2 cellular contexts compared by ENCODE assay signal in the genomic region with DNA sequence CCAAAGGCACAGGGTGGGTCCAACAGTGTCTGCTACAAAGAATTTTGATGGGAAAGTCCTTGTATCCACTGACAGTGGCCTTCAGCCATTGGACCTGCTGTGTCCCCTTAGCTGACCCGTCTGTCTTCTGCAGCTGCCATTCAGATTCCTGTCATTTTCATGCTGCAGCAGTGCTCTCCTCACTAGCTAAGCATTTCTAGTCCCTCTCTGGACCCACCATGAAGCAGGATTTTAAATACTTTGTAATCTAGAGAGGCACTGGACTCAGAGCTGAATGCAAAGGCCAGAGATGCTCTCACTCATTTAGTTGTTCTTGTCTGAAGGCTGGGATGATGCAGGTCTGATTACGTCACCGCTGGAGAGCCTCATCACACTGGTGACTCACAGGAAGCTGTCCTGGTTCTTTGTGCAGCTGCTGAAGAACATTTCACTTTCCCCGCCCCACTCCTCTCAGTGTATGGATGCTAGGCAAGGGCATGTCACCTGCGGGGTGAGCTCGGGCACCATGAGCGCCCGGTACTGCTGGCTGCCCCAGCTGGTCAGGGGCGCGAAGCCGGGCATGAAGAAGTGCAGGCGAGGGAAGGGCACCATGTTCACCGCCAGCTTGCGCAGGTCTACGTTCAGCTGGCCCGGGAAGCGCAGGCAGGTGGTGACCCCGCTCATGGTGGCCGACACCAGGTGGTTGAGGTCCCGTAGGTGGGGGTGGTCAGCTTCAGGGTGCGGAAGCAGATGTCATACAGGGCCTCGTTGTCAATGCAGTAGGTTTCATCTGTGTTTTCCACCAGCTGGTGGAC.
A peak's percentile ranks its signal among the peaks of the same experiment; 100 is the strongest.
TF ChIP-seq lines count a peak whose summit lies in the region.

No MANE protein-coding gene starts in this region.

TF ChIP-seq in HEK293, 187 proteins besides CTCF, POLR2A, EP300 and RAD21 (continues in another document):
- TF ChIP-seq, protein P1, sequence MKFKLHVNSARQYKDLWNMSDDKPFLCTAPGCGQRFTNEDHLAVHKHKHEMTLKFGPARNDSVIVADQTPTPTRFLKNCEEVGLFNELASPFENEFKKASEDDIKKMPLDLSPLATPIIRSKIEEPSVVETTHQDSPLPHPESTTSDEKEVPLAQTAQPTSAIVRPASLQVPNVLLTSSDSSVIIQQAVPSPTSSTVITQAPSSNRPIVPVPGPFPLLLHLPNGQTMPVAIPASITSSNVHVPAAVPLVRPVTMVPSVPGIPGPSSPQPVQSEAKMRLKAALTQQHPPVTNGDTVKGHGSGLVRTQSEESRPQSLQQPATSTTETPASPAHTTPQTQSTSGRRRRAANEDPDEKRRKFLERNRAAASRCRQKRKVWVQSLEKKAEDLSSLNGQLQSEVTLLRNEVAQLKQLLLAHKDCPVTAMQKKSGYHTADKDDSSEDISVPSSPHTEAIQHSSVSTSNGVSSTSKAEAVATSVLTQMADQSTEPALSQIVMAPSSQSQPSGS (tag by site-specific recombination; IDR thresholded peaks at IDR 0.05; ENCODE audit: low read depth): peak; percentile 97
- TF ChIP-seq ZNF184 (tag by site-specific recombination; IDR thresholded peaks at IDR 0.05): peak; percentile 64; the same call in 1 of the 2 replicates
- peak; percentile 71 for TF ChIP-seq ZNF600 (tag by site-specific recombination; IDR thresholded peaks at IDR 0.05)
- no peak for TF ChIP-seq ZNF785 (tag by site-specific recombination; IDR thresholded peaks at IDR 0.05)
- TF ChIP-seq ZEB2 (tag by site-specific recombination; IDR thresholded peaks at IDR 0.05): peak; percentile 77
- TF ChIP-seq SP7 (tag by site-specific recombination; IDR thresholded peaks at IDR 0.05): peak; percentile 75
- 0 out of 2 replicates have a peak, but pooled peaks have one; percentile 21 for TF ChIP-seq ZFP69B (tag by site-specific recombination; IDR thresholded peaks at IDR 0.05)
- TF ChIP-seq, protein P2, sequence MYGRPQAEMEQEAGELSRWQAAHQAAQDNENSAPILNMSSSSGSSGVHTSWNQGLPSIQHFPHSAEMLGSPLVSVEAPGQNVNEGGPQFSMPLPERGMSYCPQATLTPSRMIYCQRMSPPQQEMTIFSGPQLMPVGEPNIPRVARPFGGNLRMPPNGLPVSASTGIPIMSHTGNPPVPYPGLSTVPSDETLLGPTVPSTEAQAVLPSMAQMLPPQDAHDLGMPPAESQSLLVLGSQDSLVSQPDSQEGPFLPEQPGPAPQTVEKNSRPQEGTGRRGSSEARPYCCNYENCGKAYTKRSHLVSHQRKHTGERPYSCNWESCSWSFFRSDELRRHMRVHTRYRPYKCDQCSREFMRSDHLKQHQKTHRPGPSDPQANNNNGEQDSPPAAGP (tag by site-specific recombination; IDR thresholded peaks at IDR 0.05): peak; percentile 85
- TF ChIP-seq, protein P3, sequence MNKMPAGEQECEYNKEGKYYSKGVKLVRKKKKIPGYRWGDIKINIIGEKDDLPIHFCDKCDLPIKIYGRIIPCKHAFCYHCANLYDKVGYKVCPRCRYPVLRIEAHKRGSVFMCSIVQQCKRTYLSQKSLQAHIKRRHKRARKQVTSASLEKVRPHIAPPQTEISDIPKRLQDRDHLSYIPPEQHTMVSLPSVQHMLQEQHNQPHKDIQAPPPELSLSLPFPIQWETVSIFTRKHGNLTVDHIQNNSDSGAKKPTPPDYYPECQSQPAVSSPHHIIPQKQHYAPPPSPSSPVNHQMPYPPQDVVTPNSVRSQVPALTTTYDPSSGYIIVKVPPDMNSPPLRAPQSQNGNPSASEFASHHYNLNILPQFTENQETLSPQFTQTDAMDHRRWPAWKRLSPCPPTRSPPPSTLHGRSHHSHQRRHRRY (tag by site-specific recombination; IDR thresholded peaks at IDR 0.05): no peak
- no peak for TF ChIP-seq ZNF223 (tag by site-specific recombination; IDR thresholded peaks at IDR 0.05)
- peak; percentile 97 for TF ChIP-seq ZBTB21 (tag by site-specific recombination; IDR thresholded peaks at IDR 0.05)
- TF ChIP-seq ZXDB (tag by site-specific recombination; IDR thresholded peaks at IDR 0.05): peak; percentile 32; the same call in 1 of the 2 replicates
- TF ChIP-seq, protein P4, sequence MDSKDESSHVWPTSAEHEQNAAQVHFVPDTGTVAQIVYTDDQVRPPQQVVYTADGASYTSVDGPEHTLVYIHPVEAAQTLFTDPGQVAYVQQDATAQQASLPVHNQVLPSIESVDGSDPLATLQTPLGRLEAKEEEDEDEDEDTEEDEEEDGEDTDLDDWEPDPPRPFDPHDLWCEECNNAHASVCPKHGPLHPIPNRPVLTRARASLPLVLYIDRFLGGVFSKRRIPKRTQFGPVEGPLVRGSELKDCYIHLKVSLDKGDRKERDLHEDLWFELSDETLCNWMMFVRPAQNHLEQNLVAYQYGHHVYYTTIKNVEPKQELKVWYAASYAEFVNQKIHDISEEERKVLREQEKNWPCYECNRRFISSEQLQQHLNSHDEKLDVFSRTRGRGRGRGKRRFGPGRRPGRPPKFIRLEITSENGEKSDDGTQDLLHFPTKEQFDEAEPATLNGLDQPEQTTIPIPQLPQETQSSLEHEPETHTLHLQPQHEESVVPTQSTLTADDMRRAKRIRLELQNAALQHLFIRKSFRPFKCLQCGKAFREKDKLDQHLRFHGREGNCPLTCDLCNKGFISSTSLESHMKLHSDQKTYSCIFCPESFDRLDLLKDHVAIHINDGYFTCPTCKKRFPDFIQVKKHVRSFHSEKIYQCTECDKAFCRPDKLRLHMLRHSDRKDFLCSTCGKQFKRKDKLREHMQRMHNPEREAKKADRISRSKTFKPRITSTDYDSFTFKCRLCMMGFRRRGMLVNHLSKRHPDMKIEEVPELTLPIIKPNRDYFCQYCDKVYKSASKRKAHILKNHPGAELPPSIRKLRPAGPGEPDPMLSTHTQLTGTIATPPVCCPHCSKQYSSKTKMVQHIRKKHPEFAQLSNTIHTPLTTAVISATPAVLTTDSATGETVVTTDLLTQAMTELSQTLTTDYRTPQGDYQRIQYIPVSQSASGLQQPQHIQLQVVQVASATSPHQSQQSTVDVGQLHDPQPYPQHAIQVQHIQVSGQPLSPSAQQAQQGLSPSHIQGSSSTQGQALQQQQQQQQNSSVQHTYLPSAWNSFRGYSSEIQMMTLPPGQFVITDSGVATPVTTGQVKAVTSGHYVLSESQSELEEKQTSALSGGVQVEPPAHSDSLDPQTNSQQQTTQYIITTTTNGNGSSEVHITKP (tag by site-specific recombination; IDR thresholded peaks at IDR 0.05): peak; percentile 32; the same call in 1 of the 2 replicates
- peak; percentile 99 for TF ChIP-seq ZNF629 (tag by site-specific recombination; IDR thresholded peaks at IDR 0.05)
- no peak for TF ChIP-seq ZNF10 (tag by site-specific recombination; IDR thresholded peaks at IDR 0.05)
- TF ChIP-seq ZNF132 (tag by site-specific recombination; IDR thresholded peaks at IDR 0.05; ENCODE audit: borderline replicate concordance): no peak
- peak; percentile 56 for TF ChIP-seq KLF8 (tag by site-specific recombination; IDR thresholded peaks at IDR 0.05)
- TF ChIP-seq EGR2 (tag by site-specific recombination; IDR thresholded peaks at IDR 0.05; ENCODE audit: low read depth): no peak
- TF ChIP-seq ZBTB8A (tag by site-specific recombination; IDR thresholded peaks at IDR 0.05): no peak
- TF ChIP-seq SP2 (tag by site-specific recombination; IDR thresholded peaks at IDR 0.05): peak; percentile 18
- no peak for TF ChIP-seq ZNF391 (tag by site-specific recombination; IDR thresholded peaks at IDR 0.05; ENCODE audit: borderline replicate concordance, low read depth)
- TF ChIP-seq ZNF791 (tag by site-specific recombination; IDR thresholded peaks at IDR 0.05): no peak

TF ChIP-seq in K562, 482 proteins besides CTCF, POLR2A, EP300 and RAD21 (continues in another document):
- peak; percentile 49 for TF ChIP-seq CBFA2T2 (conservative IDR thresholded peaks at IDR 0.05)
- TF ChIP-seq, protein P5, sequence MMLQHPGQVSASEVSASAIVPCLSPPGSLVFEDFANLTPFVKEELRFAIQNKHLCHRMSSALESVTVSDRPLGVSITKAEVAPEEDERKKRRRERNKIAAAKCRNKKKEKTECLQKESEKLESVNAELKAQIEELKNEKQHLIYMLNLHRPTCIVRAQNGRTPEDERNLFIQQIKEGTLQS (IDR thresholded peaks at IDR 0.05): peak; percentile 100
- TF ChIP-seq, protein P5 (CRISPR knock-in tag; conservative IDR thresholded peaks at IDR 0.05): peak; percentile 96
- peak; percentile 98 for TF ChIP-seq CREM (IDR thresholded peaks at IDR 0.05; ENCODE audit: low read depth)
- TF ChIP-seq, protein P6, sequence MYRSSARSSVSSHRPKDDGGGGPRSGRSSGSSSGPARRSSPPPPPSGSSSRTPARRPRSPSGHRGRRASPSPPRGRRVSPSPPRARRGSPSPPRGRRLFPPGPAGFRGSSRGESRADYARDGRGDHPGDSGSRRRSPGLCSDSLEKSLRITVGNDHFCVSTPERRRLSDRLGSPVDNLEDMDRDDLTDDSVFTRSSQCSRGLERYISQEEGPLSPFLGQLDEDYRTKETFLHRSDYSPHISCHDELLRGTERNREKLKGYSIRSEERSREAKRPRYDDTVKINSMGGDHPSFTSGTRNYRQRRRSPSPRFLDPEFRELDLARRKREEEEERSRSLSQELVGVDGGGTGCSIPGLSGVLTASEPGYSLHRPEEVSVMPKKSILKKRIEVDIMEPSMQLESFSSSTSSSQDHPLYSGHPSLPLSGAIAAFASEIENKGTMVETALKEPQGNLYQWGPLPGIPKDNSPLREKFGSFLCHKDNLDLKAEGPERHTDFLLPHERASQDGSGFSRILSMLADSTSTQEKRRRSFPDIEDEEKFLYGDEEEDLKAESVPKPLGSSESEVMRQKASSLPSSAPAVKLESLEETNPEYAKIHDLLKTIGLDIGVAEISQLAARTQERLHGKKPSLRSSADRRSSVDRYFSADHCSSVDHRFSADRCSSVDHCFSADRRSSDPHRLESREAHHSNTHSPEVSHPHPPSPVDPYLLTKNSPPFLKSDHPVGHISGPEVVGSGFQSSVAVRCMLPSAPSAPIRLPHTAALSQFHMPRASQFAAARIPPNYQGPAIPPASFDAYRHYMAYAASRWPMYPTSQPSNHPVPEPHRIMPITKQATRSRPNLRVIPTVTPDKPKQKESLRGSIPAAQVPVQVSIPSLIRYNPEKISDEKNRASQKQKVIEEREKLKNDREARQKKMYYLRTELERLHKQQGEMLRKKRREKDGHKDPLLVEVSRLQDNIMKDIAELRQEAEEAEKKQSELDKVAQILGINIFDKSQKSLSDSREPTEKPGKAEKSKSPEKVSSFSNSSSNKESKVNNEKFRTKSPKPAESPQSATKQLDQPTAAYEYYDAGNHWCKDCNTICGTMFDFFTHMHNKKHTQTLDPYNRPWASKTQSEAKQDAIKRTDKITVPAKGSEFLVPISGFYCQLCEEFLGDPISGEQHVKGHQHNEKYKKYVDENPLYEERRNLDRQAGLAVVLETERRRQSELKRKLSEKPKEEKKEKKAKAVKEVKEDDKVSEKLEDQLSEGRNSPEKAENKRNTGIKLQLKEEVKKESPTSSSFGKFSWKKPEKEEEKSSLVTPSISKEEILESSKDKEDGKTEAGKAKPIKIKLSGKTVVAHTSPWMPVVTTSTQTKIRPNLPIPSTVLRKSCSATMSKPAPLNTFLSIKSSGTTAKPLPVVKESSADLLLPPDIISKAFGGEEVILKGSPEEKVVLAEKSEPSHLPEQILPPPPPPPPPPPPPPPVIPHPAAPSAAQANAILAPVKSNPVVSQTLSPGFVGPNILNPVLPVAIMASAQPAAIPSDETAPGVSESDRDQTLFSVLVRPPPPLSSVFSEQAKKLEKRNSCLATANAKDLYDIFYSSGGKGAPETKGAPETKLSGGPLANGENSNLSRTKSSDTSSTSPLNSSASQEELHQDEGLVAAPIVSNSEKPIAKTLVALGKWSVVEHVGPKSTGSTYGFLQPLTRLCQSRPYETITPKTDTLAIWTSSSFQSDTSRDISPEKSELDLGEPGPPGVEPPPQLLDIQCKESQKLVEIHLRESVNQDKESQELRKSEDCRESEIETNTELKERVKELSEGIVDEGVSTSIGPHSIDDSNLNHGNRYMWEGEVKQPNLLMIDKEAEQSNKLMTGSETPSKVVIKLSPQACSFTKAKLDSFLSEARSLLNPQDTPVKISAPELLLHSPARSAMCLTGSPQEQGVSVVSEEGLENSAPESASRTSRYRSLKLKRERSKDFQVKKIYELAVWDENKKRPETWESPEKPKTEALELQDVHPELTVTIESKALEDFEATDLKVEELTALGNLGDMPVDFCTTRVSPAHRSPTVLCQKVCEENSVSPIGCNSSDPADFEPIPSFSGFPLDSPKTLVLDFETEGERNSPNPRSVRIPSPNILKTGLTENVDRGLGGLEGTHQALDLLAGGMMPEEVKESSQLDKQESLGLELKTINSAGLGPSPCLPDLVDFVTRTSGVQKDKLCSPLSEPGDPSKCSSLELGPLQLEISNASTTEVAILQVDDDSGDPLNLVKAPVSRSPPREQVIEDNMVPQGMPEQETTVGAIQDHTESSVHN (IDR thresholded peaks at IDR 0.05; ENCODE audit: borderline replicate concordance in 1 of 2, low read depth in 1 of 2): peak in 1 of 2 experiments; percentile 66; a peak in 1 of 4 replicates
- TF ChIP-seq MYC (IDR thresholded peaks at IDR 0.05; ENCODE audit: low read depth, low read length): 0 out of 2 replicates have a peak, but pooled peaks have one; percentile 29
- no peak for TF ChIP-seq MYC (CRISPR knock-in tag; IDR thresholded peaks at IDR 0.05; ENCODE audit: borderline replicate concordance, low read depth)
- peak in 1 of 2 experiments; percentile 80; a peak in 2 of 4 replicates for TF ChIP-seq TBL1XR1 (IDR thresholded peaks at IDR 0.05; ENCODE audit: low read length in 2 of 2)
